ENCODE assay signal across 9 cellular contexts in genomic region chr14:26595922-26596721, GRCh38. TPM values are rescaled to one million over a fixed set of nuclear protein-coding genes. Genes with fewer than 3 reads are reported as not detected.
DNase-seq lines count a peak whose midpoint lies in the region; ATAC-seq and TF ChIP-seq lines count a peak whose summit lies in the region.
"Had no signal": no experiment of that assay in that cellular context is flagged by ENCODE, and none has a peak within 500 bp of the region (broad histone marks: within the 10 kb centered on the region; RNA-seq: fewer than 3 reads in every experiment).

No MANE protein-coding gene starts in this region.

- H3K4me1 ChIP-seq in HUES64 (ENCODE audit: insufficient read depth, low read length) (peaks cover 23% of the 10 kb centered on the region), stomach (peaks cover 0 to 16% (median 8%) of the 10 kb centered on the region in 4 donors)

- H3K9me3 ChIP-seq in HUES64 (ENCODE audit: insufficient read depth, low read depth, low read length) (no peaks in the 10 kb centered on the region), WERI-Rb-1 (ENCODE audit: severe bottlenecking) (no peaks in the 10 kb centered on the region), stomach (no peaks in the 10 kb centered on the region)

- no peak for TF ChIP-seq POLR2A in stomach (IDR thresholded peaks at IDR 0.05)

- no peaks in the 10 kb centered on the region for H3K36me3 ChIP-seq in HUES64 (ENCODE audit: insufficient read depth, low read length)
- no peaks in the 10 kb centered on the region for H3K36me3 ChIP-seq in WERI-Rb-1
- H3K36me3 ChIP-seq in stomach: no peaks in the 10 kb centered on the region

- DNase-seq in WERI-Rb-1: no peak
- DNase-seq in inferior parietal cortex (ENCODE audit: extremely low spot score): peak; percentile 69
- no peak for DNase-seq in stomach
- no peak for DNase-seq in NCI-H1436 treated with DMSO at 0.1 percent for 48 hours (lab: John Stamatoyannopoulos, UW)
- no peak for DNase-seq in GM20000 (ENCODE audit: low spot score)
- DNase-seq: activated CD4-positive, CD25-positive, alpha-beta regulatory T cell had no signal

- peak overlapping the region; percentile 83 for H3K9ac ChIP-seq in HUES64 (ENCODE audit: low read depth, low read length)

- no peak for TF ChIP-seq EP300 in stomach (IDR thresholded peaks at IDR 0.05)

- intact Hi-C loops in stomach (cut with DNase I; ENCODE audit: low total_unique reads): no loop called here

- H3K27ac ChIP-seq in HUES64 (ENCODE audit: low read depth, low read length) (no peak overlapping the region), WERI-Rb-1 (no peak overlapping the region), stomach (peak overlapping the region in 3 of 5 donors; percentile 28 to 92 (median 79))

- WGBS in HUES64: 5% methylated on average over 12 of the region's 15 CpGs
- WGBS in stomach, 5 donors: 18 to 24% (median 19%) methylated on average over 15 of the region's 15 CpGs

- H3K4me3 ChIP-seq in HUES64 (ENCODE audit: low read length): peak overlapping the region; percentile 98
- peak overlapping the region; percentile 60 for H3K4me3 ChIP-seq in WERI-Rb-1 (ENCODE audit: low read depth, low read length)
- H3K4me3 ChIP-seq in stomach: peak overlapping the region; percentile 66 to 88 (median 66)

- H3K27me3 ChIP-seq in HUES64 (ENCODE audit: insufficient read depth, low read length): peaks cover 14% of the 10 kb centered on the region; the same call in 1 of the 2 replicates
- peaks cover 24% of the 10 kb centered on the region for H3K27me3 ChIP-seq in WERI-Rb-1 (ENCODE audit: insufficient read depth, low read depth, severe bottlenecking)
- peaks cover 0 to 39% (median 23%) of the 10 kb centered on the region in 3 donors for H3K27me3 ChIP-seq in stomach

- ATAC-seq in HG02885 (IDR thresholded peaks at IDR 0.05; ENCODE audit: poor library complexity, unreplicated experiment): no peak

- TF ChIP-seq CTCF in WERI-Rb-1 (IDR thresholded peaks at IDR 0.05; ENCODE audit: low read depth, low read length) (no peak), stomach (IDR thresholded peaks at IDR 0.05) (no peak), GM20000 (IDR thresholded peaks at IDR 0.05; ENCODE audit: extremely low read depth, missing control alignments) (no peak)

RNA-seq across cellular contexts. Expression of gene NOVA1, which starts 1.7 kb away (rescaled TPM):
- 13.8 TPM for polyA plus RNA-seq in HUES64 (2013, experiment 1 of 2)
- 21.6 TPM for polyA plus RNA-seq in HUES64 (2013, experiment 2 of 2)
- 10 to 100 TPM in 3 of 5 donors, 1 to 10 TPM in 2; 2.6 to 25.1 (median 11.2) TPM for total RNA-seq in stomach
- polyA plus RNA-seq in stomach: 1 to 10 TPM; 1.0 to 7.5 (median 1.1) TPM
- polyA plus RNA-seq: IgD-negative memory B cell had no signal

Comparison
In these comparisons a context has a peak if more than half of its experiments do, and no peak if none do; other contexts are left out.
1. H3K27ac ChIP-seq: peak in stomach (3 of 5); none in HUES64 (single experiment) and WERI-Rb-1 (single experiment).
2. Peak in every context shown above with its lines, with median percentiles within 50 percentile points of each other: H3K4me3 ChIP-seq.